In the genomic region with DNA sequence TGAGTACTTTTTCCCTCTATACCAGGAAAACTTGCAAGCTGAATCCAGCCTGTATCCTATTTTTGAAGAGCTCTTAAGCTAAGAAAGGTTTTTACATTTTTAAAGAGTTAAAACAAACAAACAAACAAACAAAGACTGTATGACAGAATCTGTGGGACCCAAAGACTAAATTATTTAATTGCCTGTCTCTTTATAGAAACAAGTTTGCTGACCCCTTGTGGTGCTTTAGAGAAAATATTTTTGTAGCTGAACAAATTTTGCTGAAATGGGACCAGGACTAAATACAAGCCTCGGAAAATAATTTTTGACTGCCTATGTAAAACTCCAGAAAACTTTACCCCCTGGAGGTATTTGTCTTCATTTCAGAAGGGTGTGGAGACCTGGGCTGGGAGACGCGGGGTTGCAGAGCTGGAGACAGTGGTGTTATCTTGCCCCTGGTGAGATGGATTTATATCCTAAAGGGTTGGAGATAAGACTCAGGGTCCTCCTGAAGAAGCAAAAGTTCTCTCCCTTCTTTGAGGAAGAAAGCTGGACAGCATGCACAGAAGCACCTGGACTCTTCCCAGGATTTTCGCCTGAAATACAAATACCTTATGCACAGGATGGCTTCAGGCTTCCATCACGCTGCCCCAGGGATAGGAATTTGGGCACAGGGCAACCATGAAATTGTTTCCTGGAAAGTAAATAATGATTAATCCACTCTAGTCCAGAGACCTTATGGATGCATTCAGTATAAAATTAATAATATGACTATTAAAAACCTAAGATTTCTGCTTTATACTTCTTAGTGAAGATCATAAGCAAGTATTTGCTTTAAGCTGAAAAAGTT, we compare ENCODE assay signal across 9 cellular contexts. TPM values are rescaled to one million over a fixed set of nuclear protein-coding genes. Genes with fewer than 3 reads are reported as not detected.
DNase-seq lines count a peak whose midpoint lies in the region; ATAC-seq and TF ChIP-seq lines count a peak whose summit lies in the region.
"Had no signal": no experiment of that assay in that cellular context is flagged by ENCODE, and none has a peak within 500 bp of the region (broad histone marks: within the 10 kb centered on the region; RNA-seq: fewer than 3 reads in every experiment).

No MANE protein-coding gene starts in this region.

- H3K9me3 Mint-ChIP-seq in Caco-2 (ENCODE audit: unreplicated experiment), result no peaks in the 10 kb centered on the region
- H3K9me3 Mint-ChIP-seq: central memory CD8-positive, alpha-beta T cell had no signal

- no peak overlapping the region for H3K27ac ChIP-seq in AG04450 (ENCODE audit: low read depth, low read length)
- no peak overlapping the region for H3K27ac ChIP-seq in breast epithelium
- no peak overlapping the region for H3K27ac ChIP-seq in lower lobe of right lung

- POLR2A ChIA-PET in AG04450 (lab: Yijun Ruan, JAX), result no interaction called here
- POLR2A ChIA-PET in Caco-2 (lab: Charles Lee), result no interaction called here

- no peaks in the 10 kb centered on the region for H3K9me3 ChIP-seq in AG04450 (ENCODE audit: control insufficient read depth, insufficient read depth, low read length)
- H3K9me3 ChIP-seq in breast epithelium, result no peaks in the 10 kb centered on the region
- no peaks in the 10 kb centered on the region for H3K9me3 ChIP-seq in lower lobe of right lung
- no peaks in the 10 kb centered on the region for H3K9me3 ChIP-seq in Caco-2

- no peaks in the 10 kb centered on the region for H3K27me3 ChIP-seq in AG04450 (ENCODE audit: control insufficient read depth, insufficient read depth, low read length)
- H3K27me3 ChIP-seq in breast epithelium, result no peaks in the 10 kb centered on the region
- H3K27me3 ChIP-seq in lower lobe of right lung (ENCODE audit: low read depth), result no peaks in the 10 kb centered on the region
- H3K27me3 ChIP-seq in Caco-2 (replicated peaks; ENCODE audit: control insufficient read depth, insufficient read depth, low read length), result no peaks in the 10 kb centered on the region

- no peak for TF ChIP-seq POLR2A in breast epithelium (IDR thresholded peaks at IDR 0.05)

- no peak overlapping the region for H3K4me3 ChIP-seq in AG04450 (ENCODE audit: low read depth, low read length)
- no peak overlapping the region for H3K4me3 ChIP-seq in breast epithelium
- H3K4me3 ChIP-seq in lower lobe of right lung, result no peak overlapping the region
- H3K4me3 ChIP-seq in Caco-2 (ENCODE audit: low read depth, low read length), result no peak overlapping the region

- ATAC-seq in lower lobe of right lung, result no peak

- no peak overlapping the region for H3K27ac Mint-ChIP-seq in Caco-2 (ENCODE audit: unreplicated experiment)

- H3K36me3 Mint-ChIP-seq in Caco-2 (ENCODE audit: insufficient read depth, unreplicated experiment), result no peaks in the 10 kb centered on the region

- H3K27me3 Mint-ChIP-seq in Caco-2 (ENCODE audit: insufficient read depth, unreplicated experiment), result no peaks in the 10 kb centered on the region

- no TSS peak for BruUV-seq in Caco-2 (replicated peaks; lab: Mats Ljungman, UMichigan)

- DNase-seq in AG04450 (ENCODE audit: low read depth, low spot score) (no peak), GM20000 (ENCODE audit: low spot score) (peak; percentile 10), NCI-H510A (lab: John Stamatoyannopoulos, UW) (peak; percentile 29), breast epithelium (ENCODE audit: low spot score in 2 of 2) (no peak), lower lobe of right lung (no peak), ureter (ENCODE audit: low spot score) (no peak), Caco-2 (no peak)
- no peak for DNase-seq in effector CD4-positive, alpha-beta T cell

- no peak overlapping the region for H3K4me3 Mint-ChIP-seq in Caco-2 (ENCODE audit: unreplicated experiment)
- H3K4me3 Mint-ChIP-seq: central memory CD8-positive, alpha-beta T cell had no signal

- intact Hi-C loops in breast epithelium (cut with DNase I; ENCODE audit: low total_unique reads), result no loop called here
- intact Hi-C loops in lower lobe of right lung (cut with DNase I), result loop anchor here (10.0 kb wide), 1 partner anchor 1446 kb away; no protein-coding TSS in a partner anchor
- intact Hi-C loops in Caco-2 (cut with micrococcal nuclease; ENCODE audit: unreplicated experiment), result loop anchor here (1.0 to 5.0 kb wide), 3 partner anchors 77 to 1443 kb away; a partner anchor contains a TSS

- CTCF ChIA-PET in AG04450 (lab: Charles Lee) (interaction anchor here (0.6 to 2.6 kb wide), 38 partner anchors 9 to 1556 kb away, joined by 3 to 24 read pairs (median 3); no protein-coding TSS in a partner anchor), Caco-2 (lab: Charles Lee) (no interaction called here)

- no peaks in the 10 kb centered on the region for H3K4me1 ChIP-seq in breast epithelium
- H3K4me1 ChIP-seq in lower lobe of right lung, result no peaks in the 10 kb centered on the region
- no peaks in the 10 kb centered on the region for H3K4me1 ChIP-seq in Caco-2

- TF ChIP-seq CTCF in AG04450 (IDR thresholded peaks at IDR 0.05; ENCODE audit: low read depth, low read length) (peak; percentile 57), GM20000 (IDR thresholded peaks at IDR 0.05; ENCODE audit: extremely low read depth, missing control alignments) (no peak), breast epithelium (IDR thresholded peaks at IDR 0.05) (peak; percentile 36 to 64 (median 39)), lower lobe of right lung (IDR thresholded peaks at IDR 0.05) (peak; percentile 53), Caco-2 (IDR thresholded peaks at IDR 0.05; ENCODE audit: insufficient read depth in 1 of 2, low read depth in 1 of 2, low read length in 1 of 2, severe bottlenecking in 1 of 2, unreplicated experiment in 1 of 2) (peak in 1 of 2 experiments; percentile 16)

- no peaks in the 10 kb centered on the region for H3K4me1 Mint-ChIP-seq in Caco-2 (ENCODE audit: low read depth, unreplicated experiment)
- H3K4me1 Mint-ChIP-seq: central memory CD8-positive, alpha-beta T cell had no signal

- H3K36me3 ChIP-seq in breast epithelium, result no peaks in the 10 kb centered on the region
- H3K36me3 ChIP-seq in lower lobe of right lung, result no peaks in the 10 kb centered on the region
- no peaks in the 10 kb centered on the region for H3K36me3 ChIP-seq in Caco-2 (ENCODE audit: control insufficient read depth, insufficient read depth, low read length)

RNA-seq across cellular contexts. Expression of a gene that starts 54.3 kb away (rescaled TPM):
- 51.6 and 59.6 TPM in 2 replicates for polyA plus RNA-seq in AG04450 (2011; rRNA removed)
- polyA minus RNA-seq in AG04450 (2011; rRNA and poly(A)+ RNA removed), result 47.1 and 55.9 TPM in 2 replicates
- 10 to 100 TPM; 41.0 to 55.3 (median 41.3) TPM for total RNA-seq in breast epithelium
- 48.7 TPM for total RNA-seq in lower lobe of right lung
- total RNA-seq in ureter, result 67.5 TPM
- total RNA-seq in Caco-2 (2022), result 14.8 and 17.9 TPM in 2 replicates

Comparison
In these comparisons a context has a peak if more than half of its experiments do, and no peak if none do; other contexts are left out.
1. DNase-seq: peak in GM20000 (single experiment) and NCI-H510A (single experiment); none in AG04450 (single experiment), breast epithelium (0 of 2), lower lobe of right lung (single experiment), ureter (single experiment), effector CD4-positive, alpha-beta T cell (single experiment) and Caco-2 (0 of 2).